In the genomic region with DNA sequence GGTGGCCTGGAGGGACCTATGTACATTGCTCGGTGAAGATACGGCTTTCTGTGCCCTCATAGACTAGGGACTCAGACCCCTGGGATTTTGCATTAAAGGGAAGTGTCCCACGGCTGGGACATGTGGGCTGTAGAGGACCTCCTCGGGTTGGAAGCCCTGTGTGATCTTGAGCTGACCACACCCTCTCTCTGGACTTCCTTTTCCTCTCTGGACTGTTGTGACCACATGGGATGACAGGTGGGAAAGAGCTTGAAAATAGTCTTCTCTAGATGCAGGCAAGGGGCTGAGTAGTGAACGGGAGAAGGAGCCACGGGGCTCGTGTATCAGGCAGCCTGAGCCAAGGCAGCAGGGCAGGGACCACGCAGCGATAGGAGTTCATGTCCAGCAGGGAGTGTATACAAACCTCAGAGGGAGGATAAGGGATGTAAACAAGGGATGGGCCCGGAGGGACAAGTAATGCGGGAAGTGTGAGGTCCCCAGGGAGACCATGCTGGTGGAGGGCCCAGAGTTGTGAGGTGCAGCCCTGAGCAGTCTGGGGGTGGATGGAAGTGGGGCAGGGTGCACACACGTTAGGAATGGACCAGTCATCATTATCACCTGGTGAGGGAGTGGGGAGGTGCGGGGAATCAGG, we compare ENCODE assay signal across 1 cellular context.
A peak's percentile ranks its signal among the peaks of the same experiment; 100 is the strongest.
TF ChIP-seq lines count a peak whose summit lies in the region.

No MANE protein-coding gene starts in this region.

TF ChIP-seq in K562, 482 proteins besides CTCF, POLR2A, EP300 and RAD21:
- TF ChIP-seq CTBP1 (IDR thresholded peaks at IDR 0.05; ENCODE audit: borderline replicate concordance) (peak; percentile 24; the same call in 1 of the 2 replicates), L3MBTL2 (IDR thresholded peaks at IDR 0.05) (peak; percentile 61; the same call in 1 of the 2 replicates), HDAC3 (IDR thresholded peaks at IDR 0.05; ENCODE audit: borderline replicate concordance, partially characterized antibody) (no peak), SPI1 (IDR thresholded peaks at IDR 0.05; ENCODE audit: borderline replicate concordance, low read depth, low read length) (peak; percentile 41; the same call in 1 of the 2 replicates), BCL6 (CRISPR knock-in tag; IDR thresholded peaks at IDR 0.05) (no peak), FOXK2 (conservative IDR thresholded peaks at IDR 0.05 in 1 of 2, IDR thresholded peaks at IDR 0.05 in 1 of 2; ENCODE audit: low read depth in 2 of 2) (peak; percentile 70 to 77), CEBPB (tag; IDR thresholded peaks at IDR 0.05) (no peak), ZNF316 (IDR thresholded peaks at IDR 0.05) (peak; percentile 11; the same call in 1 of the 2 replicates)
